In the genomic region with DNA sequence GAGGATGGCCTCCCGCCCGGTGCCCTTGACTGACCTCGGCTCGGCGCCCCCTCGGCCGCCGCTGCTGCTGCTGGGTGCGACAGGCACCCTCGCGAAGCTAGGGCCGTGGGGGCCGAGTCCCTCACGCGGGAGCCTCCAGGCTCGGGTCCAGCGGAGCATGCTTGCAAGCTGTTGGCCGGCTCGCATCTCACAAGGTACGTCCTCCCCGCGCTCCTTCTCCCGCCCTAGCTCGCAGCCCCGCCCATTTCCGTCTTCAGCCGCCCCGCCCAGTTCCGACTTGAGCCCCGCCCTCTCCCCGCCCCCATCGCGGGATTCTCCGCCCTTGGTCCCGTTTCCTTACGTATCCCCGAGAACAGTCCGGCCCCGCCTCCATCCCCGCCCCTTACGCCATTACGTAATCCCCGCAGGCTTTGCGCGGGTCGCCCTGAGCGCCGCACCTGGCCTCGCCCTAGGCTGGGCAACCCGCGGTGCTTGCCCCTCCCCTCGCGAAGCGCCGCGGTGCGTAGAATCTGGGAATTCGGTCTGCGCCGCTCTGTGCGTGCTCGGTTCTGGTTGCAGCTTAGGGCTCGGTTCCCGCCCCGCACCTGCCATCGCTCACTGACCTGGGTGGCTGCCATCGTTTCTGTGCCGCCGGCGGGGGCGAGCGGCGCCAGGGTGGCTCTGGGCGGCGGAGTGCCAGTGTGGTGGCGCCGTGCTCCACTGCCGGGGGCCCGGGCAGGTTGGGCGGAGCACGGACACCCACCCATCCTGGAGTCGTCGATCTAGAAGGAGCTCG, we compare ENCODE assay signal across 8 cellular contexts. TPM values are rescaled to one million over a fixed set of nuclear protein-coding genes. Genes with fewer than 3 reads are reported as not detected.
A peak's percentile ranks its signal among the peaks of the same experiment; 100 is the strongest.
DNase-seq lines count a peak whose midpoint lies in the region; ATAC-seq, FAIRE-seq and TF ChIP-seq lines count a peak whose summit lies in the region.

A gene with protein sequence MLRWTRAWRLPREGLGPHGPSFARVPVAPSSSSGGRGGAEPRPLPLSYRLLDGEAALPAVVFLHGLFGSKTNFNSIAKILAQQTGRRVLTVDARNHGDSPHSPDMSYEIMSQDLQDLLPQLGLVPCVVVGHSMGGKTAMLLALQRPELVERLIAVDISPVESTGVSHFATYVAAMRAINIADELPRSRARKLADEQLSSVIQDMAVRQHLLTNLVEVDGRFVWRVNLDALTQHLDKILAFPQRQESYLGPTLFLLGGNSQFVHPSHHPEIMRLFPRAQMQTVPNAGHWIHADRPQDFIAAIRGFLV (minus strand): TSS at position 191 of the 775 bp plus-strand sequence. CDS start 32 bp downstream, at position 159.

- CTCF ChIA-PET in Caco-2 (lab: Charles Lee) (interaction anchor here (0.5 to 1.5 kb wide), 14 partner anchors 10 to 578 kb away, joined by 3 to 6 read pairs (median 4); partner anchors contain the start of genes STX1A and VPS37D), H1 (lab: Charles Lee; ENCODE audit: partially characterized antibody) (interaction anchor here (0.6 to 11.1 kb wide), 15 partner anchors 11 to 934 kb away, joined by 3 to 87 read pairs (median 4); partner anchors contain the start of gene METTL27)
- CTCF ChIA-PET in activated CD8-positive, alpha-beta memory T cell treated with anti-CD3 and anti-CD28 coated beads, Interleukin-2, amount 10 ng/mL, durations not matched to agents 7 days and 5 days (lab: Charles Lee), result interaction anchor here (1.1 to 8.9 kb wide), 9 partner anchors 10 to 132 kb away, joined by 3 to 147 read pairs (median 5); partner anchors contain the start of genes METTL27 and STX1A

- peak within 1 kb of the TSS; percentile 82 for H2BK12ac ChIP-seq in H1 (ENCODE audit: low read depth, low read length)

- H3K79me2 ChIP-seq in H1 (ENCODE audit: control insufficient read depth in 1 of 2, insufficient read depth in 2 of 2, low read length in 2 of 2) (peaks cover 0 to 8% of the 10 kb centered on the region in 2 experiments; a peak in 1 of 4 replicates), mesendoderm (ENCODE audit: control insufficient read depth, insufficient read depth, low read length) (no peaks in the 10 kb centered on the region)

- no peak within 1 kb of the TSS for H2BK120ac ChIP-seq in H1 (replicated peaks; ENCODE audit: low read depth, low read length)
- H2BK120ac ChIP-seq in mesendoderm (ENCODE audit: low read depth, low read length), result no peak within 1 kb of the TSS

- H3K4me1 Mint-ChIP-seq in Caco-2 (ENCODE audit: low read depth, unreplicated experiment), result peaks cover 25% of the 10 kb centered on the region
- H3K4me1 Mint-ChIP-seq in activated CD8-positive, alpha-beta memory T cell treated with anti-CD3 and anti-CD28 coated beads, Interleukin-2, amount 10 ng/mL, durations not matched to agents 7 days and 5 days, result peaks cover 21% of the 10 kb centered on the region

- FAIRE-seq in H1 (lab: Jason Lieb, UNC), result no peak

- peak within 1 kb of the TSS; percentile 65 to 99 for H3K4me2 ChIP-seq in H1 (ENCODE audit: insufficient read depth in 1 of 2, low read depth in 2 of 2, low read length in 2 of 2)
- H3K4me2 ChIP-seq in mesendoderm (ENCODE audit: low read length), result peak within 1 kb of the TSS; percentile 91

- H4K8ac ChIP-seq in H1 (ENCODE audit: extremely low read depth, insufficient read depth, low read length), result peak within 1 kb of the TSS; percentile 97
- H4K8ac ChIP-seq in mesendoderm (ENCODE audit: low read depth, low read length), result peak within 1 kb of the TSS; percentile 70

- H3K56ac ChIP-seq in H1 (replicated peaks; ENCODE audit: insufficient read length, low read depth, low read length) (peak within 1 kb of the TSS; percentile 38), mesendoderm (ENCODE audit: low read length) (peak within 1 kb of the TSS; percentile 96)

- no peak within 1 kb of the TSS; the same call in 1 of the 2 replicates for H2AFZ ChIP-seq in H1 (ENCODE audit: low read length)

- H3K27me3 Mint-ChIP-seq in Caco-2 (ENCODE audit: insufficient read depth, unreplicated experiment), result no peaks in the 10 kb centered on the region
- no peaks in the 10 kb centered on the region for H3K27me3 Mint-ChIP-seq in activated CD8-positive, alpha-beta memory T cell treated with anti-CD3 and anti-CD28 coated beads, Interleukin-2, amount 10 ng/mL, durations not matched to agents 7 days and 5 days

- TF ChIP-seq POLR2A in H1 (IDR thresholded peaks at IDR 0.05; ENCODE audit: control extremely low read depth in 1 of 2, low read depth in 2 of 2, low read length in 2 of 2), result peak in 1 of 2 experiments; percentile 97; a peak in 2 of 3 replicates

- H2BK15ac ChIP-seq in H1 (ENCODE audit: low read length) (no peak within 1 kb of the TSS), mesendoderm (replicated peaks; ENCODE audit: low read depth) (no peak within 1 kb of the TSS)

- H2BK5ac ChIP-seq in H1 (ENCODE audit: low read depth, low read length), result peak within 1 kb of the TSS; percentile 78; the same call in 1 of the 2 replicates
- peak within 1 kb of the TSS; percentile 73 for H2BK5ac ChIP-seq in mesendoderm (ENCODE audit: low read length)

- H4K20me1 ChIP-seq in H1 (replicated peaks in 1 of 2; ENCODE audit: control insufficient read depth in 1 of 2, insufficient read depth in 2 of 2, low read length in 2 of 2), result peaks cover 8 to 20% of the 10 kb centered on the region in 2 experiments

- TF ChIP-seq RAD21 in H1 (IDR thresholded peaks at IDR 0.05 in 1 of 2, conservative IDR thresholded peaks at IDR 0.05 in 1 of 2; ENCODE audit: low read depth in 2 of 2, low read length in 2 of 2), result peak in 1 of 2 experiments; percentile 12; a peak in 1 of 4 replicates

- H2AK5ac ChIP-seq in H1 (ENCODE audit: low read depth, low read length) (0 out of 2 replicates have a peak within 1 kb of the TSS, but pooled peaks have one; percentile 71), mesendoderm (ENCODE audit: low read length) (no peak within 1 kb of the TSS)

- BruUV-seq in Caco-2 (replicated peaks; lab: Mats Ljungman, UMichigan), result no TSS peak

- peak within 1 kb of the TSS; percentile 63 for H3K4me3 ChIP-seq in Caco-2 (ENCODE audit: low read depth, low read length)
- H3K4me3 ChIP-seq in HUES48 (ENCODE audit: low read depth, low read length), result peak within 1 kb of the TSS; percentile 96
- H3K4me3 ChIP-seq in NT2/D1 (ENCODE audit: insufficient read length, low read depth), result peak within 1 kb of the TSS; percentile 84
- H3K4me3 ChIP-seq in H1 (ENCODE audit: extremely low read depth in 1 of 4, insufficient read depth in 2 of 4, low read depth in 3 of 4, low read length in 4 of 4), result peak within 1 kb of the TSS; percentile 79 to 93 (median 86)
- peak within 1 kb of the TSS; percentile 82 for H3K4me3 ChIP-seq in mesendoderm (ENCODE audit: low read length)

- peak; percentile 87 for ATAC-seq in GM21390 (IDR thresholded peaks at IDR 0.05; ENCODE audit: unreplicated experiment)
- ATAC-seq in activated CD8-positive, alpha-beta memory T cell treated with anti-CD3 and anti-CD28 coated beads, Interleukin-2, amount 10 ng/mL, durations not matched to agents 7 days and 5 days, result peak; percentile 83

- H3K23ac ChIP-seq in H1 (ENCODE audit: insufficient read length), result no peak within 1 kb of the TSS
- peak within 1 kb of the TSS; percentile 80 for H3K23ac ChIP-seq in mesendoderm (ENCODE audit: low read length)

- DNase-seq in Caco-2 (peak; percentile 99), NT2/D1 (ENCODE audit: low read depth, low spot score) (peak; percentile 98), H1 (ENCODE audit: low read depth in 1 of 2, low spot score in 2 of 2) (peak; percentile 97 to 99), mesendoderm (peak; percentile 97)
- DNase-seq in activated CD8-positive, alpha-beta memory T cell treated with anti-CD3 and anti-CD28 coated beads, Interleukin-2, amount 10 ng/mL, durations not matched to agents 7 days and 5 days, result peak; percentile 98
- DNase-seq in stimulated activated CD8-positive, alpha-beta memory T cell treated with anti-CD3 and anti-CD28 coated beads, Interleukin-12 subunit alpha, Interleukin-12 subunit beta, amount 100 ng/mL, for 4 hours (ENCODE audit: low read depth), result peak; percentile 96

- H4K91ac ChIP-seq in H1 (replicated peaks; ENCODE audit: insufficient read length, low read length), result peak within 1 kb of the TSS; percentile 81

- H3K9me3 ChIP-seq in Caco-2 (no peaks in the 10 kb centered on the region), HUES48 (ENCODE audit: control insufficient read depth, insufficient read depth, low read length) (no peaks in the 10 kb centered on the region), NT2/D1 (ENCODE audit: insufficient read depth, low read length) (no peaks in the 10 kb centered on the region), H1 (ENCODE audit: insufficient read depth in 2 of 2, low read depth in 1 of 2, low read length in 1 of 2) (no peaks in the 10 kb centered on the region)

- H3K9ac ChIP-seq in HUES48 (ENCODE audit: low read depth, low read length), result peak within 1 kb of the TSS; percentile 95
- peak within 1 kb of the TSS; percentile 90 for H3K9ac ChIP-seq in NT2/D1 (ENCODE audit: insufficient read length, low read depth)
- H3K9ac ChIP-seq in H1 (replicated peaks in 1 of 4; ENCODE audit: extremely low read depth in 1 of 4, low read depth in 3 of 4, low read length in 3 of 4), result peak within 1 kb of the TSS; percentile 79 to 98 (median 92)
- peak within 1 kb of the TSS; percentile 93 for H3K9ac ChIP-seq in mesendoderm (ENCODE audit: low read length)

- H3K36me3 ChIP-seq in Caco-2 (ENCODE audit: control insufficient read depth, insufficient read depth, low read length) (peaks cover 9% of the 10 kb centered on the region), HUES48 (ENCODE audit: control insufficient read depth, insufficient read depth, low read length) (peaks cover 22% of the 10 kb centered on the region), NT2/D1 (ENCODE audit: insufficient read depth, insufficient read length, low read length) (peaks cover 20% of the 10 kb centered on the region), H1 (ENCODE audit: control insufficient read depth in 2 of 4, insufficient read depth in 4 of 4, low read length in 3 of 4) (peaks cover 4 to 16% (median 8%) of the 10 kb centered on the region in 4 experiments; a peak in 5 of 8 replicates), mesendoderm (ENCODE audit: control insufficient read depth, insufficient read depth, low read length) (no peaks in the 10 kb centered on the region)

- no peaks in the 10 kb centered on the region for H3K9me3 Mint-ChIP-seq in Caco-2 (ENCODE audit: unreplicated experiment)
- no peaks in the 10 kb centered on the region for H3K9me3 Mint-ChIP-seq in activated CD8-positive, alpha-beta memory T cell treated with anti-CD3 and anti-CD28 coated beads, Interleukin-2, amount 10 ng/mL, durations not matched to agents 7 days and 5 days (ENCODE audit: low read depth)

- peak within 1 kb of the TSS; percentile 87 for H3K18ac ChIP-seq in H1 (ENCODE audit: extremely low read depth, low read length)
- H3K18ac ChIP-seq in mesendoderm (ENCODE audit: low read length), result peak within 1 kb of the TSS; percentile 22

- no peaks in the 10 kb centered on the region for H3K79me1 ChIP-seq in H1 (ENCODE audit: low read depth, low read length)
- peaks cover 3% of the 10 kb centered on the region for H3K79me1 ChIP-seq in mesendoderm (ENCODE audit: low read length)

- H3K27ac ChIP-seq in HUES48 (ENCODE audit: low read depth, low read length) (peak within 1 kb of the TSS; percentile 92), H1 (ENCODE audit: low read depth, low read length) (peak within 1 kb of the TSS; percentile 91), mesendoderm (ENCODE audit: low read depth, low read length) (peak within 1 kb of the TSS; percentile 62)

- H3K4me1 ChIP-seq in Caco-2 (peaks cover 46% of the 10 kb centered on the region), HUES48 (ENCODE audit: control insufficient read depth, insufficient read depth, low read length) (peaks cover 38% of the 10 kb centered on the region), NT2/D1 (ENCODE audit: insufficient read depth, insufficient read length) (peaks cover 4% of the 10 kb centered on the region), H1 (replicated peaks in 1 of 4; ENCODE audit: control insufficient read depth in 3 of 4, insufficient read depth in 4 of 4, low read length in 3 of 4) (peaks cover 3 to 43% (median 25%) of the 10 kb centered on the region in 4 experiments), mesendoderm (ENCODE audit: control insufficient read depth, low read depth, low read length) (peaks cover 8% of the 10 kb centered on the region)

- H3K14ac ChIP-seq in H1 (ENCODE audit: insufficient read length), result no peak within 1 kb of the TSS

- POLR2A ChIA-PET in Caco-2 (lab: Charles Lee), result interaction anchor here (0.5 to 6.5 kb wide), 16 partner anchors 11 to 240 kb away, joined by 3 to 127 read pairs (median 4); partner anchors contain the start of genes CLDN3, CLDN4, METTL27 and MLXIPL
- POLR2A ChIA-PET in H1 (lab: Charles Lee; ENCODE audit: partially characterized antibody), result interaction anchor here (0.9 to 9.6 kb wide), 18 partner anchors 9 to 217 kb away, joined by 3 to 82 read pairs (median 4); partner anchors contain the start of genes BAZ1B, CLDN3, CLDN4 and METTL27

- intact Hi-C loops in Caco-2 (cut with micrococcal nuclease; ENCODE audit: unreplicated experiment), result loop anchor here (1.0 to 2.0 kb wide), 3 partner anchors 32 to 116 kb away; partner anchors contain the start of genes CLDN3 and CLDN4

- H3K27me3 ChIP-seq in Caco-2 (replicated peaks; ENCODE audit: control insufficient read depth, insufficient read depth, low read length), result no peaks in the 10 kb centered on the region
- H3K27me3 ChIP-seq in HUES48 (ENCODE audit: control insufficient read depth, insufficient read depth, low read length), result peaks cover 9% of the 10 kb centered on the region
- peaks cover 4% of the 10 kb centered on the region for H3K27me3 ChIP-seq in NT2/D1 (ENCODE audit: insufficient read depth, insufficient read length)
- H3K27me3 ChIP-seq in H1 (replicated peaks in 1 of 4; ENCODE audit: control insufficient read depth in 3 of 4, extremely low read depth in 1 of 4, insufficient read depth in 3 of 4, low read length in 3 of 4), result peaks cover 0 to 2% (median 0%) of the 10 kb centered on the region in 4 experiments; a peak in 2 of 7 replicates
- no peaks in the 10 kb centered on the region for H3K27me3 ChIP-seq in mesendoderm (ENCODE audit: insufficient read depth, low read length, poor library complexity)

- peak within 1 kb of the TSS; percentile 100 for H3K27ac Mint-ChIP-seq in Caco-2 (ENCODE audit: unreplicated experiment)
- H3K27ac Mint-ChIP-seq in activated CD8-positive, alpha-beta memory T cell treated with anti-CD3 and anti-CD28 coated beads, Interleukin-2, amount 10 ng/mL, durations not matched to agents 7 days and 5 days, result peak within 1 kb of the TSS; percentile 95

- peak within 1 kb of the TSS; percentile 77 for H4K5ac ChIP-seq in H1 (ENCODE audit: insufficient read length, low read depth, low read length)
- H4K5ac ChIP-seq in mesendoderm (ENCODE audit: low read length), result no peak within 1 kb of the TSS

- no peak for TF ChIP-seq CTCF in Caco-2 (IDR thresholded peaks at IDR 0.05; ENCODE audit: insufficient read depth in 1 of 2, low read depth in 1 of 2, low read length in 1 of 2, severe bottlenecking in 1 of 2, unreplicated experiment in 1 of 2)
- TF ChIP-seq CTCF in H1 (IDR thresholded peaks at IDR 0.05; ENCODE audit: control extremely low read depth in 1 of 3, insufficient read depth in 1 of 3, low read depth in 1 of 3, low read length in 3 of 3), result no peak

- H3K4ac ChIP-seq in H1 (replicated peaks; ENCODE audit: insufficient read length, low read depth, low read length), result peak within 1 kb of the TSS; percentile 73
- H3K4ac ChIP-seq in mesendoderm (ENCODE audit: low read depth, low read length), result peak within 1 kb of the TSS; percentile 0

- peak within 1 kb of the TSS; percentile 98 for H3K4me3 Mint-ChIP-seq in Caco-2 (ENCODE audit: unreplicated experiment)
- H3K4me3 Mint-ChIP-seq in activated CD8-positive, alpha-beta memory T cell treated with anti-CD3 and anti-CD28 coated beads, Interleukin-2, amount 10 ng/mL, durations not matched to agents 7 days and 5 days, result peak within 1 kb of the TSS; percentile 84

- H2BK20ac ChIP-seq in H1 (ENCODE audit: low read length), result no peak within 1 kb of the TSS

- peak in 1 of 2 experiments; percentile 85; a peak in 1 of 3 replicates for TF ChIP-seq EP300 in H1 (IDR thresholded peaks at IDR 0.05; ENCODE audit: borderline replicate concordance in 1 of 2, low read depth in 2 of 2, low read length in 2 of 2)

- 3% methylated on average over 41 of the region's 84 CpGs; no CpG with 5 or more reads in 1 of the 2 experiments for WGBS in H1 (ENCODE audit: extremely low coverage in 1 of 2, insufficient coverage in 1 of 2, insufficient read length in 1 of 2, insufficient replicate concordance in 2 of 2, low coverage in 1 of 2, low lambda C conversion rate in 2 of 2, missing lambda C conversion rate in 1 of 2), 2 experiments
- WGBS in mesendoderm (ENCODE audit: extremely low coverage, insufficient coverage, low lambda C conversion rate), result no CpG with 5 or more reads among the region's 84 CpGs

- peaks cover 18% of the 10 kb centered on the region for H3K23me2 ChIP-seq in H1 (ENCODE audit: low read depth, low read length)

- H3K36me3 Mint-ChIP-seq in Caco-2 (ENCODE audit: insufficient read depth, unreplicated experiment), result peaks cover 67% of the 10 kb centered on the region
- H3K36me3 Mint-ChIP-seq in activated CD8-positive, alpha-beta memory T cell treated with anti-CD3 and anti-CD28 coated beads, Interleukin-2, amount 10 ng/mL, durations not matched to agents 7 days and 5 days, result peaks cover 2% of the 10 kb centered on the region

RNA-seq across cellular contexts. Expression of the gene that starts here (rescaled TPM):
- total RNA-seq in Caco-2 (2022), result 38.9 and 47.2 TPM in 2 replicates
- total RNA-seq in activated CD8-positive, alpha-beta memory T cell treated with anti-CD3 and anti-CD28 coated beads, Interleukin-2, amount 10 ng/mL, durations not matched to agents 7 days and 5 days, result 10 to 100 TPM; 15.9 to 19.2 TPM
- 19.8 and 19.9 TPM in 2 replicates for total RNA-seq in H1 (2021; fragmentation: NEBNext Ultra II Directional; extraction: Animal tissue kit (Norgen Biotek cat#: 25700))
- 42.2 and 50.5 TPM in 2 replicates for polyA plus RNA-seq in H1 (2011; rRNA removed)
- polyA plus RNA-seq in H1 (2011; cell fraction: cytosol; rRNA removed), result 36.5 TPM
- polyA plus RNA-seq in H1 (2011; cell fraction: nucleus; rRNA removed), result 37.8 TPM
- polyA plus RNA-seq in H1 (2012, experiment 1 of 2), result 14.5 to 27.1 TPM (median 22.3 TPM) in 4 replicates
- 19.7 TPM for polyA plus RNA-seq in H1 (2012, experiment 2 of 2)
- polyA plus RNA-seq in H1 (2013, experiment 1 of 2), result 9.7 TPM
- 8.4 TPM for polyA plus RNA-seq in H1 (2013, experiment 2 of 2)
- 11.2 and 21.4 TPM in 2 replicates for polyA minus RNA-seq in H1 (2011; rRNA and poly(A)+ RNA removed)
- 14.8 TPM for polyA minus RNA-seq in H1 (2011; cell fraction: cytosol; rRNA and poly(A)+ RNA removed)
- polyA minus RNA-seq in H1 (2011; cell fraction: nucleus; rRNA and poly(A)+ RNA removed), result 45.5 TPM
- 9.8 TPM for polyA plus RNA-seq in mesendoderm (2013, experiment 1 of 2)
- polyA plus RNA-seq in mesendoderm (2013, experiment 2 of 2), result 10.8 TPM

Comparison
In these comparisons a context has a peak if more than half of its experiments do, and no peak if none do; other contexts are left out.
1. Peak in every context shown above with its lines: DNase-seq, ATAC-seq, H3K4me3 ChIP-seq and H3K27ac ChIP-seq.